18 cellular contexts compared by ENCODE assay signal in genomic region chr13:33119886-33120543, GRCh38.
DNase-seq lines count a peak whose midpoint lies in the region; ATAC-seq lines count a peak whose summit lies in the region.
"Had no signal": no experiment of that assay in that cellular context is flagged by ENCODE, and none has a peak within 500 bp of the region (broad histone marks: within the 10 kb centered on the region; RNA-seq: fewer than 3 reads in every experiment).

No MANE protein-coding gene starts in this region.

- H3K4me3 ChIP-seq in GM23248: no peak overlapping the region
- H3K4me3 ChIP-seq: GM23338, right atrium auricular region had no signal

- no peaks in the 10 kb centered on the region for H4K20me1 ChIP-seq in GM23248 (ENCODE audit: insufficient read depth)

- H3K36me3 ChIP-seq in GM23248 (ENCODE audit: low read depth): peaks cover 67% of the 10 kb centered on the region

- peaks cover 39% of the 10 kb centered on the region for H3F3A ChIP-seq in GM23248 (ENCODE audit: insufficient read depth)

- H3K27ac ChIP-seq in GM23248: 0 out of 2 replicates have a peak overlapping the region, but pooled peaks have one; percentile 9
- H3K27ac ChIP-seq: right atrium auricular region had no signal

- H3K4me1 ChIP-seq in GM23248 (ENCODE audit: insufficient read depth): peaks cover 20% of the 10 kb centered on the region

- H2AFZ ChIP-seq in GM23248: no peak overlapping the region
- H2AFZ ChIP-seq: GM23338 had no signal

- H3K79me2 ChIP-seq in GM23248 (ENCODE audit: insufficient read depth): peaks cover 7% of the 10 kb centered on the region; the same call in 1 of the 2 replicates

- ATAC-seq in esophagus mucosa: peak; percentile 48
- peak; percentile 33 for ATAC-seq in sciatic nerve
- ATAC-seq in GM18867 (IDR thresholded peaks at IDR 0.05; ENCODE audit: unreplicated experiment): no peak
- ATAC-seq: CD8-positive, alpha-beta T cell; effector memory CD8-positive, alpha-beta T cell; stimulated activated memory B cell treated with anti-CD40 and anti-IgM and Interleukin-4, amounts not matched to agents 10 μg/mL and 1 μg/mL and 100 μg/mL, for 72 hours had no signal

- intact Hi-C loops in sciatic nerve (cut with DNase I): no loop called here

- no peak overlapping the region for H3K9ac ChIP-seq in GM23248

- H3K9me3 ChIP-seq in GM23248 (ENCODE audit: low read depth): no peaks in the 10 kb centered on the region
- H3K9me3 ChIP-seq: right atrium auricular region had no signal

- H3K4me2 ChIP-seq in GM23248 (ENCODE audit: unreplicated experiment): no peak overlapping the region
- H3K4me2 ChIP-seq: GM23338 had no signal

- in situ Hi-C loops in GM23248 (cut with MboI): no loop called here

- WGBS in GM23248 (ENCODE audit: low coverage in 1 of 2, low lambda C conversion rate in 2 of 2, missing lambda C conversion rate in 2 of 2), 2 experiments: 94 to 98% methylated on average over 10 of the region's 10 CpGs

- H3K9me2 ChIP-seq in GM23248 (ENCODE audit: insufficient read depth): no peaks in the 10 kb centered on the region

- DNase-seq in GM23248 (peak; percentile 22), RPMI7951 (ENCODE audit: low read depth) (peak; percentile 79), sciatic nerve (ENCODE audit: low spot score) (no peak), cortex of kidney (lab: John Stamatoyannopoulos, UW) (no peak), AG08396 (ENCODE audit: low spot score) (no peak)
- DNase-seq: activated CD4-positive, alpha-beta T cell treated with anti-CD3 and anti-CD28 coated beads, Interleukin-2, amount 10 ng/mL, durations not matched to agents 7 days and 5 days; anterior cingulate cortex; CD8-positive, alpha-beta T cell; effector memory CD8-positive, alpha-beta T cell; islet precursor cell; NCI-H2171 treated with DMSO at 0.1 percent for 48 hours; stimulated activated CD4-positive, alpha-beta T cell treated with anti-CD3 and anti-CD28 coated beads, Interleukin-4, amount 100 ng/mL, for 1 hour; T-helper 2 cell had no signal

- no peaks in the 10 kb centered on the region for H3K27me3 ChIP-seq in GM23248 (replicated peaks; ENCODE audit: insufficient read depth)
- H3K27me3 ChIP-seq: right atrium auricular region had no signal

Comparison
In these comparisons a context has a peak if more than half of its experiments do, and no peak if none do; other contexts are left out.
1. DNase-seq: peak in GM23248 (single experiment) and RPMI7951 (single experiment); none in sciatic nerve (single experiment), cortex of kidney (single experiment) and AG08396 (single experiment).